Comparison of ENCODE assay signal across 1 cellular context in genomic region chr15:52291204-52291603, GRCh38.
TF ChIP-seq lines count a peak whose summit lies in the region.

No MANE protein-coding gene starts in this region.

TF ChIP-seq in GM12878, 131 proteins besides CTCF, POLR2A, EP300 and RAD21 (continued from another document):
- TF ChIP-seq ZBTB11 (CRISPR knock-in tag; IDR thresholded peaks at IDR 0.05): no peak
- TF ChIP-seq TCF3 (IDR thresholded peaks at IDR 0.05; ENCODE audit: borderline replicate concordance, insufficient read depth, low read depth, low read length): 0 out of 2 replicates have a peak, but pooled peaks have one; percentile 5
